19 cellular contexts compared by ENCODE assay signal in the genomic region with DNA sequence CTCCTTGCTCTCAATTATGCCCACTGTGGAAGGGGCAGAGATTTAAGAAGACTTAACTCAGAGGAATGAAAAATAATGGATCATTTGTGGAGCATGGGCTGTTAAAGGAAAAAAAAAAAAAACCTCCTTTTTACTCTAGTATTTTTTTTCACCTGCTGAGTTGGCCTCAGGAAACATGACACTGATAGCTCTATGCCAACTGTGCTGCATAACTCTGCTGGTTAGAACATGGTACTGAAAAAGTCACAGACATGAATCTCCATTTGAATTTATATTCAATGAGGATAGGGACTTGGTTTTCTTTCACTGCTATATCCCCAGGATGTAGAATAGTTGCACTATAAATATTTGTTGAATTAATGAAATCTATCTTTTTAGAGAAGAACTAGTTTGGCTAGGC.
A peak's percentile ranks its signal among the peaks of the same experiment; 100 is the strongest.
DNase-seq lines count a peak whose midpoint lies in the region; ATAC-seq and TF ChIP-seq lines count a peak whose summit lies in the region.
"Had no signal": no experiment of that assay in that cellular context is flagged by ENCODE, and none has a peak within 500 bp of the region (broad histone marks: within the 10 kb centered on the region; RNA-seq: fewer than 3 reads in every experiment).

No MANE protein-coding gene starts in this region.

- no peaks in the 10 kb centered on the region for H3K9me2 ChIP-seq in PC-3 (replicated peaks; ENCODE audit: low read length)

- H3K27ac ChIP-seq in PC-3 (ENCODE audit: low read length), result no peak overlapping the region
- H3K27ac ChIP-seq: BLaER1 had no signal

- no peaks in the 10 kb centered on the region for H3K36me3 Mint-ChIP-seq in type B pancreatic cell

- no peaks in the 10 kb centered on the region for H3K27me3 Mint-ChIP-seq in type B pancreatic cell

- H3K4me2 ChIP-seq in PC-3 (ENCODE audit: low read length), result no peak overlapping the region
- H3K4me2 ChIP-seq: BLaER1 had no signal

- no peak overlapping the region for H3K27ac Mint-ChIP-seq in type B pancreatic cell
- H3K27ac Mint-ChIP-seq: CD4-positive, alpha-beta memory T cell had no signal

- H3K9ac ChIP-seq in PC-3 (ENCODE audit: low read length), result no peak overlapping the region
- H3K9ac ChIP-seq: BLaER1 had no signal

- H3K4me1 Mint-ChIP-seq in type B pancreatic cell (ENCODE audit: unreplicated experiment), result peaks cover 15% of the 10 kb centered on the region
- H3K4me1 Mint-ChIP-seq: CD4-positive, alpha-beta memory T cell had no signal

- no peaks in the 10 kb centered on the region for H3F3A ChIP-seq in PC-3 (ENCODE audit: low read length, unreplicated experiment)

- DNase-seq in NCI-H82 (lab: John Stamatoyannopoulos, UW) (peak; percentile 24), NCI-H82 treated with DMSO at 0.1 percent for 48 hours (lab: John Stamatoyannopoulos, UW; ENCODE audit: unreplicated experiment) (no peak), PC-3 (peak; percentile 11), left kidney (ENCODE audit: low read depth, low spot score) (peak; percentile 49), type B pancreatic cell (ENCODE audit: extremely low spot score, unreplicated experiment) (no peak), COLO829 (ENCODE audit: low spot score) (no peak), posterior vena cava (ENCODE audit: low spot score) (no peak)
- DNase-seq in activated effector memory CD4-positive, alpha-beta T cell treated with anti-CD3 and anti-CD28 coated beads, Interleukin-2, amount 50 U/mL, for 16 hours, result no peak
- DNase-seq: Calu3; CD4-positive, alpha-beta memory T cell; DMS79; NCI-H1105; NCI-H2081; NCI-H345; NCI-H526; RPMI8226; SIG-M5 had no signal

- H3K9me3 Mint-ChIP-seq in type B pancreatic cell, result no peaks in the 10 kb centered on the region

- H2AFZ ChIP-seq in PC-3 (ENCODE audit: low read length), result no peak overlapping the region

- intact Hi-C loops in PC-3 (cut with micrococcal nuclease) (loop anchor here (10.0 kb wide), 1 partner anchor 54 kb away; no protein-coding TSS in a partner anchor), posterior vena cava (cut with DNase I) (no loop called here)

- H3K4me3 Mint-ChIP-seq in type B pancreatic cell, result no peak overlapping the region
- H3K4me3 Mint-ChIP-seq: CD4-positive, alpha-beta memory T cell had no signal

- no peaks in the 10 kb centered on the region for H3K4me1 ChIP-seq in PC-3 (ENCODE audit: insufficient read depth, low read length)
- H3K4me1 ChIP-seq: BLaER1 had no signal

- H3K9me3 ChIP-seq in PC-3 (ENCODE audit: low read length), result no peaks in the 10 kb centered on the region
- H3K9me3 ChIP-seq: BLaER1 had no signal

- CTCF ChIA-PET in PC-3 (lab: Charles Lee), result no interaction called here

- no peaks in the 10 kb centered on the region for H3K79me2 ChIP-seq in PC-3 (ENCODE audit: low read length)

- no peaks in the 10 kb centered on the region for H4K20me1 ChIP-seq in PC-3 (ENCODE audit: low read length)
- H4K20me1 ChIP-seq: BLaER1 had no signal

- H3K27me3 ChIP-seq in PC-3 (ENCODE audit: low read length), result no peaks in the 10 kb centered on the region
- H3K27me3 ChIP-seq: BLaER1 had no signal

- no peaks in the 10 kb centered on the region for H3K36me3 ChIP-seq in PC-3 (ENCODE audit: low read depth, low read length)
- H3K36me3 ChIP-seq: BLaER1 had no signal

- ATAC-seq in PC-3, result no peak
- ATAC-seq: SK-N-SH treated with all-trans-retinoic acid at 6 μM for 48 hours had no signal

- no TSS peak for BruUV-seq in PC-3 (replicated peaks; lab: Mats Ljungman, UMichigan)

- no peak for TF ChIP-seq CTCF in PC-3 (conservative IDR thresholded peaks at IDR 0.05; ENCODE audit: low read depth, low read length)
- peak; percentile 37 for TF ChIP-seq CTCF in type B pancreatic cell (conservative IDR thresholded peaks at IDR 0.05)

- POLR2A ChIA-PET in PC-3 (lab: Charles Lee; ENCODE audit: unreplicated experiment), result no interaction called here

- no peak overlapping the region for H3K4me3 ChIP-seq in PC-3 (ENCODE audit: low read length)
- H3K4me3 ChIP-seq: BLaER1 had no signal

Comparison
In these comparisons a context has a peak if more than half of its experiments do, and no peak if none do; other contexts are left out.
1. DNase-seq: peak in NCI-H82 (single experiment), PC-3 (single experiment) and left kidney (single experiment); none in NCI-H82 treated with DMSO at 0.1 percent for 48 hours (single experiment), type B pancreatic cell (single experiment), COLO829 (single experiment), posterior vena cava (single experiment) and activated effector memory CD4-positive, alpha-beta T cell treated with anti-CD3 and anti-CD28 coated beads, Interleukin-2, amount 50 U/mL, for 16 hours (single experiment).